In the genomic region with DNA sequence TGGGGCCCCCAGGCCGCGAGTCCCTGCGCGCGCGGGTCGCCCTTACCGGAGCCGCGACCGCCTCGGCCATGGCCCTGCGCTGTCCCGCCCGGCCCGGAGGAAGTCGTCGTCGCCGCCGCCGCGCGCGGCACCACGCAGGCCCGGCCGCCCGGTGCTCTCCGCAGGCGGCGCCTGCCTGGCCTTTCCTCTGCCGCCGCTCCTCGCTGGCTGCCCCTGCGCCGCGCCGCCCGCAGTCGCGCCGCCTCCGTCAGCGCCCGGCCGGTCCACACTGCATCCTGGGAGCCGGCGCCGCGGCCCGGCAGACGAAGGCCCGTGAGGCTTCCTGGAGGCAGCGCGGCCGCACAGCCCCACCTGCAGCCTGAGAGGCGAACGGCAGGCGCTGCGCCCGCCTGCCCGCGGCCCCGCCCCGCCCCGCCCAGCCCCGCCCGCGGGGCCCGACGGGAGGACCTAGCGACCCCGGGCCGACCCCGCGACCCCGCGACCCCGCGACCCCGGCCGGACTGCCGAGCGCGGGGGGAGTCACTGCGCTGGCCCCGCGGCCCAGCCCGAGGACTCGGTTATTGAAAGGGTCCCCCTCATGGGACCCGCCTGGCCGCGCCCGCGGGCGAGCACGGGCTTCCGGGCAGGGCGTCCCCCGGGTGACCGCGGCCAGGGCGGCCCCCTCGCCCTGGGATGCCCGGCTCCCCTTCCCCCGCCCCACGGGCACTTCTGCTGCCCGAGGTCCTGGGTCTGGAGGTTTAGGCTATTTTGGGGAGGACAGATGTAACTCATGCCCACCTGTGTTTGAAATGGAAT, we compare ENCODE assay signal across 8 cellular contexts. TPM values are rescaled to one million over a fixed set of nuclear protein-coding genes. Genes with fewer than 3 reads are reported as not detected.
DNase-seq lines count a peak whose midpoint lies in the region; ATAC-seq and TF ChIP-seq lines count a peak whose summit lies in the region.

A gene (minus strand): TSS at position 343 of the 795 bp plus-strand sequence. CDS start 273 bp downstream, at position 70.

- H3K27me3 ChIP-seq in breast epithelium, result no peaks in the 10 kb centered on the region
- H3K27me3 ChIP-seq in smooth muscle cell (ENCODE audit: low read depth), result peaks cover 10% of the 10 kb centered on the region

- peak within 1 kb of the TSS; percentile 53 for H3K9ac ChIP-seq in smooth muscle cell (ENCODE audit: low read depth)

- H2AFZ ChIP-seq in smooth muscle cell (ENCODE audit: low read depth), result peak within 1 kb of the TSS; percentile 96

- H3F3A ChIP-seq in smooth muscle cell (ENCODE audit: low read depth), result peaks cover 6% of the 10 kb centered on the region

- peak within 1 kb of the TSS; percentile 72 to 98 (median 75) for H3K4me3 ChIP-seq in breast epithelium
- H3K4me3 ChIP-seq in smooth muscle cell, result peak within 1 kb of the TSS; percentile 73

- WGBS in smooth muscle cell (ENCODE audit: low lambda C conversion rate), result under 1% methylated on average over 68 of the region's 109 CpGs

- DNase-seq in SIG-M5 treated with dmso at 0.1 percent for 504 hours (lab: John Stamatoyannopoulos, UW; ENCODE audit: unreplicated experiment), result peak; percentile 66
- no peak for DNase-seq in SIG-M5 (lab: John Stamatoyannopoulos, UW)
- peak; percentile 70 for DNase-seq in NCI-H2029 (lab: John Stamatoyannopoulos, UW)
- DNase-seq in breast epithelium (ENCODE audit: low spot score in 2 of 2), result peak in 1 of 2 donors; percentile 55
- DNase-seq in iPS-NIHi7 (ENCODE audit: extremely low spot score), result peak; percentile 98
- peak; percentile 38 for DNase-seq in smooth muscle cell (lab: John Stamatoyannopoulos, UW; ENCODE audit: unreplicated experiment)

- peaks cover 27% of the 10 kb centered on the region for H4K20me1 ChIP-seq in smooth muscle cell (ENCODE audit: low read depth)

- no peaks in the 10 kb centered on the region for H3K36me3 ChIP-seq in breast epithelium
- H3K36me3 ChIP-seq in smooth muscle cell (ENCODE audit: low read depth), result no peaks in the 10 kb centered on the region

- H3K4me1 ChIP-seq in breast epithelium (peaks cover 0 to 6% of the 10 kb centered on the region in 2 donors), smooth muscle cell (ENCODE audit: low read depth) (peaks cover 5% of the 10 kb centered on the region)

- peak within 1 kb of the TSS; percentile 96 for H3K4me2 ChIP-seq in smooth muscle cell

- peak; percentile 95 for ATAC-seq in HG02885 (IDR thresholded peaks at IDR 0.05; ENCODE audit: poor library complexity, unreplicated experiment)

- H3K9me3 ChIP-seq in breast epithelium, result no peaks in the 10 kb centered on the region
- no peaks in the 10 kb centered on the region for H3K9me3 ChIP-seq in smooth muscle cell (replicated peaks; ENCODE audit: low read depth)

- TF ChIP-seq POLR2A in breast epithelium (IDR thresholded peaks at IDR 0.05), result no peak

- peak within 1 kb of the TSS; percentile 92 for H3K27ac ChIP-seq in VCaP
- H3K27ac ChIP-seq in breast epithelium, result peak within 1 kb of the TSS; percentile 88 to 97
- peak within 1 kb of the TSS; percentile 26 for H3K27ac ChIP-seq in smooth muscle cell (ENCODE audit: low read depth)

- TF ChIP-seq CTCF in VCaP (conservative IDR thresholded peaks at IDR 0.05) (peak; percentile 90), breast epithelium (IDR thresholded peaks at IDR 0.05) (peak in 1 of 3 donors; percentile 82), smooth muscle cell (IDR thresholded peaks at IDR 0.05; ENCODE audit: borderline replicate concordance, insufficient read depth, poor library complexity, severe bottlenecking) (peak; percentile 46)

- intact Hi-C loops in breast epithelium (cut with DNase I; ENCODE audit: low total_unique reads), result no loop called here

- peaks cover 23% of the 10 kb centered on the region for H3K79me2 ChIP-seq in smooth muscle cell (ENCODE audit: low read depth)

RNA-seq across cellular contexts. Expression of the gene that starts here (rescaled TPM):
- total RNA-seq in breast epithelium (10 to 100 TPM; 23.5 to 27.5 (median 23.7) TPM), smooth muscle cell (13.7 and 14.2 TPM in 2 replicates)
- 16.7 and 17.2 TPM in 2 replicates for polyA plus RNA-seq in smooth muscle cell

Comparison
In these comparisons a context has a peak if more than half of its experiments do, and no peak if none do; other contexts are left out.
1. H3K27ac ChIP-seq: peak in every context shown above with its lines; median percentile 92 in breast epithelium; 92 in VCaP; 26 in smooth muscle cell.